18 cellular contexts compared by ENCODE assay signal in genomic region chr16:47511882-47512281, GRCh38. TPM values are rescaled to one million over a fixed set of nuclear protein-coding genes. Genes with fewer than 3 reads are reported as not detected.
DNase-seq lines count a peak whose midpoint lies in the region; ATAC-seq, FAIRE-seq and TF ChIP-seq lines count a peak whose summit lies in the region.
"Had no signal": no experiment of that assay in that cellular context is flagged by ENCODE, and none has a peak within 500 bp of the region (broad histone marks: within the 10 kb centered on the region; RNA-seq: fewer than 3 reads in every experiment).

No MANE protein-coding gene starts in this region.

- H2AFZ ChIP-seq in keratinocyte (ENCODE audit: control insufficient read depth, low read length) = no peak overlapping the region

- dilution Hi-C loops in keratinocyte (cut with MboI; ENCODE audit: extremely low pct_ligation_motif_present, low sequenced_read_pairs) = no loop called here

- peaks cover 18% of the 10 kb centered on the region for H3K4me1 Mint-ChIP-seq in WTC11

- peak; percentile 18 for DNase-seq in Daoy (ENCODE audit: low read depth)
- peak; percentile 20 for DNase-seq in HT1080 (ENCODE audit: low read depth)
- DNase-seq in WTC11 (ENCODE audit: low spot score) = peak; percentile 34
- no peak for DNase-seq in keratinocyte (ENCODE audit: low read depth, low spot score)
- no peak for DNase-seq in tibial artery
- no peak for DNase-seq in substantia nigra (lab: John Stamatoyannopoulos, UW)
- DNase-seq in pons (ENCODE audit: low spot score) = no peak
- DNase-seq: CD8-positive, alpha-beta memory T cell; GDM1; HCEC 1CT; HFFc6 had no signal

- CTCF ChIA-PET in WTC11 (lab: Charles Lee) = interaction anchor here (0.7 to 0.9 kb wide), 2 partner anchors 543 to 645 kb away, joined by 3 read pairs; no protein-coding TSS in a partner anchor

- H3K27me3 ChIP-seq in keratinocyte (ENCODE audit: control insufficient read depth, extremely low read depth, insufficient read depth, low read length) = no peaks in the 10 kb centered on the region
- no peaks in the 10 kb centered on the region for H3K27me3 ChIP-seq in tibial artery

- no peaks in the 10 kb centered on the region for H4K20me1 ChIP-seq in keratinocyte (ENCODE audit: control insufficient read depth, extremely low read depth, insufficient read depth, low read length)

- H3K4me3 Mint-ChIP-seq in WTC11 = no peak overlapping the region
- H3K4me3 Mint-ChIP-seq: CD14-positive monocyte; CD8-positive, alpha-beta memory T cell; HFFc6 had no signal

- peaks cover 6 to 13% of the 10 kb centered on the region in 2 experiments for H3K36me3 ChIP-seq in keratinocyte (ENCODE audit: control insufficient read depth in 2 of 2, extremely low read depth in 1 of 2, insufficient read depth in 2 of 2, low read length in 2 of 2)
- peaks cover 42 to 66% (median 62%) of the 10 kb centered on the region in 3 donors for H3K36me3 ChIP-seq in tibial artery

- H3K4me2 ChIP-seq in keratinocyte (ENCODE audit: control insufficient read depth, extremely low read depth, insufficient read depth, low read depth, low read length) = no peak overlapping the region

- H3K27ac Mint-ChIP-seq in WTC11 = no peak overlapping the region
- H3K27ac Mint-ChIP-seq: CD14-positive monocyte, HFFc6 had no signal

- FAIRE-seq in keratinocyte (lab: Jason Lieb, UNC) = peak; percentile 26
- FAIRE-seq: A204.1, GM19239, H1, K562 had no signal

- no peaks in the 10 kb centered on the region for H3K27me3 Mint-ChIP-seq in WTC11 (ENCODE audit: low read depth)
- H3K27me3 Mint-ChIP-seq: CD8-positive, alpha-beta memory T cell had no signal

- H3K27ac ChIP-seq in keratinocyte (ENCODE audit: control insufficient read depth, insufficient read depth, low read length) (no peak overlapping the region), tibial artery (no peak overlapping the region), substantia nigra (ENCODE audit: low read depth, low read length, poor library complexity, severe bottlenecking) (no peak overlapping the region)
- H3K27ac ChIP-seq: HL-60 had no signal

- POLR2A ChIA-PET in WTC11 (lab: Charles Lee) = no interaction called here

- ATAC-seq in WTC11 (no peak), HG02623 (IDR thresholded peaks at IDR 0.05; ENCODE audit: unreplicated experiment) (no peak)
- ATAC-seq: K562 had no signal

- no peak for TF ChIP-seq CTCF in WTC11 (IDR thresholded peaks at IDR 0.05)
- no peak for TF ChIP-seq CTCF in keratinocyte (optimal IDR thresholded peaks at IDR 0.05 in 1 of 3, IDR thresholded peaks at IDR 0.05 in 1 of 3, conservative IDR thresholded peaks at IDR 0.05 in 1 of 3; ENCODE audit: extremely low read depth in 1 of 3, insufficient read depth in 2 of 3, low read length in 3 of 3)
- no peak for TF ChIP-seq CTCF in tibial artery (IDR thresholded peaks at IDR 0.05)

- H3K9me3 ChIP-seq in keratinocyte (ENCODE audit: control insufficient read depth, low read depth, low read length) = no peaks in the 10 kb centered on the region
- H3K9me3 ChIP-seq in tibial artery = no peaks in the 10 kb centered on the region

- intact Hi-C loops in tibial artery (cut with DNase I; ENCODE audit: low total_unique reads) = no loop called here

- H3K9me1 ChIP-seq in keratinocyte (ENCODE audit: control insufficient read depth, extremely low read depth, insufficient read depth, low read length) = no peaks in the 10 kb centered on the region

- H3K9ac ChIP-seq in keratinocyte (ENCODE audit: control insufficient read depth, extremely low read depth, insufficient read depth, low read length) = no peak overlapping the region

- H3K36me3 Mint-ChIP-seq in WTC11 = peaks cover 5% of the 10 kb centered on the region

- H3K79me2 ChIP-seq in keratinocyte (ENCODE audit: control insufficient read depth, insufficient read depth, low read length) = no peaks in the 10 kb centered on the region

- no peaks in the 10 kb centered on the region for H3K9me3 Mint-ChIP-seq in WTC11
- H3K9me3 Mint-ChIP-seq: CD14-positive monocyte; CD8-positive, alpha-beta memory T cell; HFFc6 had no signal

- H3K4me1 ChIP-seq in keratinocyte (ENCODE audit: control insufficient read depth, extremely low read depth, insufficient read depth, low read length) = no peaks in the 10 kb centered on the region
- peaks cover 0 to under 1% (median 0%) of the 10 kb centered on the region in 4 donors for H3K4me1 ChIP-seq in tibial artery

- H3K4me3 ChIP-seq in keratinocyte (ENCODE audit: control insufficient read depth in 2 of 3, extremely low read depth in 1 of 3, insufficient read depth in 2 of 3, low read depth in 1 of 3, low read length in 3 of 3) (no peak overlapping the region), tibial artery (no peak overlapping the region)
- H3K4me3 ChIP-seq: K562 had no signal

TF ChIP-seq in WTC11, 78 proteins besides CTCF, POLR2A, EP300 and RAD21:
- TF ChIP-seq GABPB1 (CRISPR knock-in tag; IDR thresholded peaks at IDR 0.05) = no peak
- no peak for TF ChIP-seq SMAD4 (CRISPR knock-in tag; IDR thresholded peaks at IDR 0.05)
- TF ChIP-seq TEAD1 (CRISPR knock-in tag; IDR thresholded peaks at IDR 0.05) = no peak
- TF ChIP-seq STAT6 (CRISPR knock-in tag; conservative IDR thresholded peaks at IDR 0.05; ENCODE audit: low read depth) = no peak
- TF ChIP-seq IRF1 (CRISPR knock-in tag; IDR thresholded peaks at IDR 0.05) = no peak

RNA-seq across cellular contexts. Expression of gene PHKB, which starts 50.8 kb away (rescaled TPM):
- 22.5 and 23.5 TPM in 2 replicates for total RNA-seq in Daoy (2014; rRNA removed; shearing (Covaris generic))
- 24.0 and 35.5 TPM in 2 replicates for total RNA-seq in HT1080 (2014; rRNA removed; shearing (Covaris generic))
- 28.3 and 35.0 TPM in 2 replicates for polyA plus RNA-seq in HT1080 (2015; cell fraction: cytosol; rRNA removed)
- polyA plus RNA-seq in HT1080 (2015; cell fraction: nucleus; rRNA removed) = 53.6 and 54.9 TPM in 2 replicates
- total RNA-seq in WTC11 (2021) = 43.9 to 45.9 TPM (median 44.2 TPM) in 3 replicates
- 56.7 to 71.7 TPM (median 60.9 TPM) in 3 replicates for polyA plus RNA-seq in keratinocyte
- 35.6 TPM for polyA plus RNA-seq in keratinocyte (2011; ENCODE audit: low read depth)
- 42.3 and 62.8 TPM in 2 replicates for polyA plus RNA-seq in keratinocyte (2011; cell fraction: cytosol; rRNA removed)
- 64.0 and 78.9 TPM in 2 replicates for polyA plus RNA-seq in keratinocyte (2011; cell fraction: nucleus; rRNA removed)
- 22.6 and 49.3 TPM in 2 replicates for polyA plus RNA-seq in keratinocyte (2012; ENCODE audit: low replicate concordance)
- polyA minus RNA-seq in keratinocyte = 55.4 to 151 TPM (median 92.3 TPM) in 3 replicates
- polyA minus RNA-seq in keratinocyte (2011; cell fraction: cytosol; rRNA and poly(A)+ RNA removed) = 50.5 TPM
- 67.1 and 141 TPM in 2 replicates for polyA minus RNA-seq in keratinocyte (2011; cell fraction: nucleus; rRNA and poly(A)+ RNA removed)

RNA-seq across cellular contexts. Expression of gene ITFG1, which starts 51.0 kb away (rescaled TPM):
- total RNA-seq in Daoy (2014; rRNA removed; shearing (Covaris generic)) = 28.8 and 34.5 TPM in 2 replicates
- 26.9 and 34.4 TPM in 2 replicates for total RNA-seq in HT1080 (2014; rRNA removed; shearing (Covaris generic))
- 43.5 and 47.2 TPM in 2 replicates for polyA plus RNA-seq in HT1080 (2015; cell fraction: cytosol; rRNA removed)
- 45.4 and 52.2 TPM in 2 replicates for polyA plus RNA-seq in HT1080 (2015; cell fraction: nucleus; rRNA removed)
- 20.5 to 22.3 TPM (median 21.1 TPM) in 3 replicates for total RNA-seq in WTC11 (2021)
- 43.2 to 83.8 TPM (median 75.8 TPM) in 3 replicates for polyA plus RNA-seq in keratinocyte
- 27.8 TPM for polyA plus RNA-seq in keratinocyte (2011; ENCODE audit: low read depth)
- 31.0 and 72.4 TPM in 2 replicates for polyA plus RNA-seq in keratinocyte (2011; cell fraction: cytosol; rRNA removed)
- polyA plus RNA-seq in keratinocyte (2011; cell fraction: nucleus; rRNA removed) = 90.6 and 103 TPM in 2 replicates
- polyA plus RNA-seq in keratinocyte (2012; ENCODE audit: low replicate concordance) = 34.4 and 48.0 TPM in 2 replicates
- polyA minus RNA-seq in keratinocyte = 5.4 to 52.9 TPM (median 29.7 TPM) in 3 replicates
- 32.6 TPM for polyA minus RNA-seq in keratinocyte (2011; cell fraction: cytosol; rRNA and poly(A)+ RNA removed)
- 51.4 and 83.8 TPM in 2 replicates for polyA minus RNA-seq in keratinocyte (2011; cell fraction: nucleus; rRNA and poly(A)+ RNA removed)

Comparison
In these comparisons a context has a peak if more than half of its experiments do, and no peak if none do; other contexts are left out.
1. DNase-seq: peak in Daoy (single experiment), HT1080 (single experiment) and WTC11 (single experiment); none in keratinocyte (single experiment), tibial artery (0 of 2), substantia nigra (0 of 49) and pons (single experiment).